11 cellular contexts compared by ENCODE assay signal in the genomic region with DNA sequence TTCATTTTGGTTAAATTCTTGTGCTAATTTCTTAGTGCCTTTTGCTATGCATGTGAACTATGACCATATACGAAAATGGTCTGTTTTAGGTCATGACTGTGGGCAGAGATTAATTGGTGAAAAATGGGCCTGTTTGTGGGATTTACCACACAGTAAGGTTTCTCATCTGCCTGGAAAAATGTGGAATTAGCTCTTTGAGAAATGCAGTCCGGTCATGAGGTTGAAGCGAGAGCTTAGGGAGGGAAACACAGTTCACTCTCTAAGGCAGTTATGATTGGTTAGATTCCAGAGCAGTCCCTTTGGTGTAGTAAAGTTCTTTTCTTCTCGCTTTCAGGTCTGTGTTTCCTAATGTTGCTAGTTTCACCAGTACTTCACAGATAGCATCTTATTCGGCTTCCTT. TPM values are rescaled to one million over a fixed set of nuclear protein-coding genes. Genes with fewer than 3 reads are reported as not detected.
DNase-seq lines count a peak whose midpoint lies in the region; ATAC-seq and TF ChIP-seq lines count a peak whose summit lies in the region.
"Had no signal": no experiment of that assay in that cellular context is flagged by ENCODE, and none has a peak within 500 bp of the region (broad histone marks: within the 10 kb centered on the region; RNA-seq: fewer than 3 reads in every experiment).

No MANE protein-coding gene starts in this region.

- peak in 3 of 4 donors; percentile 5 to 9 (median 7) for ATAC-seq in right lobe of liver
- no peak for ATAC-seq in GM19463 (IDR thresholded peaks at IDR 0.05; ENCODE audit: unreplicated experiment)

- H3K36me3 ChIP-seq in right lobe of liver: no peaks in the 10 kb centered on the region
- H3K36me3 ChIP-seq: stomach had no signal

- peak overlapping the region in 2 of 3 donors; percentile 76 to 77 for H3K4me3 ChIP-seq in right lobe of liver

- H3K4me3 Mint-ChIP-seq in activated naive CD4-positive, alpha-beta T cell treated with anti-CD3 and anti-CD28 coated beads, Interleukin-2, amount 50 U/mL, for 24 hours: peak overlapping the region; percentile 91
- peak overlapping the region; percentile 92 for H3K4me3 Mint-ChIP-seq in activated CD4-positive, alpha-beta memory T cell treated with anti-CD3 and anti-CD28 coated beads, Interleukin-2, amount 10 ng/mL, durations not matched to agents 7 days and 5 days
- H3K4me3 Mint-ChIP-seq in type B pancreatic cell: peak overlapping the region; percentile 83

- POLR2A ChIA-PET in activated CD4-positive, alpha-beta memory T cell treated with anti-CD3 and anti-CD28 coated beads, Interleukin-2, amount 10 ng/mL, durations not matched to agents 7 days and 5 days (lab: Charles Lee): interaction anchor here (0.8 to 5.9 kb wide), 10 partner anchors 7 to 250 kb away, joined by 3 to 143 read pairs (median 30); partner anchors contain the start of genes COPB1, CYP2R1 and PSMA1

- 52% methylated on average over 5 of the region's 5 CpGs for WGBS in right lobe of liver (ENCODE audit: insufficient coverage, low coverage, low lambda C conversion rate, missing lambda C conversion rate)

- peaks cover 0 to 18% (median 3%) of the 10 kb centered on the region in 4 donors for H3K4me1 ChIP-seq in right lobe of liver

- no peaks in the 10 kb centered on the region for H3K36me3 Mint-ChIP-seq in activated naive CD4-positive, alpha-beta T cell treated with anti-CD3 and anti-CD28 coated beads, Interleukin-2, amount 50 U/mL, for 24 hours
- peaks cover 53% of the 10 kb centered on the region for H3K36me3 Mint-ChIP-seq in activated CD4-positive, alpha-beta memory T cell treated with anti-CD3 and anti-CD28 coated beads, Interleukin-2, amount 10 ng/mL, durations not matched to agents 7 days and 5 days (ENCODE audit: low read depth)
- H3K36me3 Mint-ChIP-seq in type B pancreatic cell: no peaks in the 10 kb centered on the region

- no peaks in the 10 kb centered on the region for H3K27me3 Mint-ChIP-seq in activated naive CD4-positive, alpha-beta T cell treated with anti-CD3 and anti-CD28 coated beads, Interleukin-2, amount 50 U/mL, for 24 hours
- no peaks in the 10 kb centered on the region for H3K27me3 Mint-ChIP-seq in activated CD4-positive, alpha-beta memory T cell treated with anti-CD3 and anti-CD28 coated beads, Interleukin-2, amount 10 ng/mL, durations not matched to agents 7 days and 5 days
- peaks cover 20% of the 10 kb centered on the region for H3K27me3 Mint-ChIP-seq in type B pancreatic cell

- peak overlapping the region in 2 of 3 donors; percentile 96 to 98 for H3K27ac ChIP-seq in right lobe of liver

- H3K27ac Mint-ChIP-seq in activated naive CD4-positive, alpha-beta T cell treated with anti-CD3 and anti-CD28 coated beads, Interleukin-2, amount 50 U/mL, for 24 hours: peak overlapping the region; percentile 16
- H3K27ac Mint-ChIP-seq in activated CD4-positive, alpha-beta memory T cell treated with anti-CD3 and anti-CD28 coated beads, Interleukin-2, amount 10 ng/mL, durations not matched to agents 7 days and 5 days: peak overlapping the region; percentile 75
- H3K27ac Mint-ChIP-seq in type B pancreatic cell: no peak overlapping the region

- peaks cover 65% of the 10 kb centered on the region for H3K4me1 Mint-ChIP-seq in activated naive CD4-positive, alpha-beta T cell treated with anti-CD3 and anti-CD28 coated beads, Interleukin-2, amount 50 U/mL, for 24 hours
- peaks cover 43% of the 10 kb centered on the region for H3K4me1 Mint-ChIP-seq in activated CD4-positive, alpha-beta memory T cell treated with anti-CD3 and anti-CD28 coated beads, Interleukin-2, amount 10 ng/mL, durations not matched to agents 7 days and 5 days
- peaks cover 14% of the 10 kb centered on the region for H3K4me1 Mint-ChIP-seq in type B pancreatic cell (ENCODE audit: unreplicated experiment)

- DNase-seq in activated naive CD4-positive, alpha-beta T cell (lab: John Stamatoyannopoulos, UW): no peak
- no peak for DNase-seq in activated CD4-positive, alpha-beta memory T cell treated with anti-CD3 and anti-CD28 coated beads, Interleukin-2, amount 10 ng/mL, durations not matched to agents 7 days and 5 days
- DNase-seq in right lobe of liver: no peak
- DNase-seq in type B pancreatic cell (ENCODE audit: extremely low spot score, unreplicated experiment): no peak
- DNase-seq in cerebellar cortex (ENCODE audit: low spot score): no peak
- no peak for DNase-seq in SW480 (ENCODE audit: low spot score)
- DNase-seq: IMR-90, SHP77, stomach had no signal

- intact Hi-C loops in right lobe of liver (cut with DNase I): no loop called here

- CTCF ChIA-PET in activated CD4-positive, alpha-beta memory T cell treated with anti-CD3 and anti-CD28 coated beads, Interleukin-2, amount 10 ng/mL, durations not matched to agents 7 days and 5 days (lab: Charles Lee): interaction anchor here (1.7 to 4.0 kb wide), 2 partner anchors 64 to 101 kb away, joined by 5 to 45 read pairs; no protein-coding TSS in a partner anchor

- TF ChIP-seq CTCF in right lobe of liver (IDR thresholded peaks at IDR 0.05): no peak
- no peak for TF ChIP-seq CTCF in type B pancreatic cell (conservative IDR thresholded peaks at IDR 0.05)

- no peak for TF ChIP-seq POLR2A in right lobe of liver (IDR thresholded peaks at IDR 0.05)

- no peaks in the 10 kb centered on the region for H3K9me3 ChIP-seq in right lobe of liver
- H3K9me3 ChIP-seq: stomach had no signal

- H3K27me3 ChIP-seq in right lobe of liver: no peaks in the 10 kb centered on the region

- H3K9me3 Mint-ChIP-seq in activated naive CD4-positive, alpha-beta T cell treated with anti-CD3 and anti-CD28 coated beads, Interleukin-2, amount 50 U/mL, for 24 hours: no peaks in the 10 kb centered on the region
- H3K9me3 Mint-ChIP-seq in activated CD4-positive, alpha-beta memory T cell treated with anti-CD3 and anti-CD28 coated beads, Interleukin-2, amount 10 ng/mL, durations not matched to agents 7 days and 5 days: no peaks in the 10 kb centered on the region
- no peaks in the 10 kb centered on the region for H3K9me3 Mint-ChIP-seq in type B pancreatic cell

RNA-seq across cellular contexts. Expression of gene PDE3B, which starts 1.2 kb away (rescaled TPM):
- total RNA-seq in activated CD4-positive, alpha-beta memory T cell treated with anti-CD3 and anti-CD28 coated beads, Interleukin-2, amount 10 ng/mL, durations not matched to agents 7 days and 5 days: 10 to 100 TPM; 73.9 to 74.9 TPM
- total RNA-seq in right lobe of liver: 10 to 100 TPM; 14.9 to 47.1 (median 28.8) TPM
- total RNA-seq in type B pancreatic cell (ENCODE audit: low replicate concordance): 12.9 and 16.6 TPM in 2 replicates
